ENCODE assay signal across 25 cellular contexts in genomic region chr2:233817305-233817980, GRCh38. TPM values are rescaled to one million over a fixed set of nuclear protein-coding genes. Genes with fewer than 3 reads are reported as not detected.
DNase-seq lines count a peak whose midpoint lies in the region; ATAC-seq and TF ChIP-seq lines count a peak whose summit lies in the region.
"Had no signal": no experiment of that assay in that cellular context is flagged by ENCODE, and none has a peak within 500 bp of the region (broad histone marks: within the 10 kb centered on the region; RNA-seq: fewer than 3 reads in every experiment).

No MANE protein-coding gene starts in this region.

- H3K27me3 ChIP-seq in endodermal cell (ENCODE audit: control insufficient read depth, insufficient read depth, low read length, poor library complexity, severe bottlenecking): no peaks in the 10 kb centered on the region
- H3K27me3 ChIP-seq in suprapubic skin: no peaks in the 10 kb centered on the region
- H3K27me3 ChIP-seq: testis had no signal

- no peak for ATAC-seq in GM21390 (IDR thresholded peaks at IDR 0.05; ENCODE audit: unreplicated experiment)
- ATAC-seq: PC-3 had no signal

- no peaks in the 10 kb centered on the region for H3K27me3 Mint-ChIP-seq in endodermal cell (ENCODE audit: insufficient read depth)

- H3K36me3 Mint-ChIP-seq in endodermal cell (ENCODE audit: low read depth): no peaks in the 10 kb centered on the region

- no peaks in the 10 kb centered on the region for H3K4me1 Mint-ChIP-seq in endodermal cell
- H3K4me1 Mint-ChIP-seq: central memory CD8-positive, alpha-beta T cell had no signal

- no peak overlapping the region for H3K4me3 ChIP-seq in endodermal cell (ENCODE audit: low read length)
- H3K4me3 ChIP-seq in suprapubic skin: no peak overlapping the region
- H3K4me3 ChIP-seq: SK-N-MC, smooth muscle cell, testis had no signal

- no peak overlapping the region for H3K9ac ChIP-seq in endodermal cell (ENCODE audit: extremely low read depth, low read length, poor library complexity, severe bottlenecking)

- peak; percentile 51 for DNase-seq in activated effector memory CD4-positive, alpha-beta T cell treated with anti-CD3 and anti-CD28 coated beads, Interleukin-2, amount 50 U/mL, for 16 hours
- no peak for DNase-seq in activated effector memory CD4-positive, alpha-beta T cell treated with Interleukin-2 at 50 U/mL for 16 hours
- peak; percentile 17 for DNase-seq in endodermal cell
- peak; percentile 60 for DNase-seq in mesenteric fat pad (ENCODE audit: low spot score)
- DNase-seq in suprapubic skin (ENCODE audit: low spot score in 2 of 2): peak; percentile 42 to 56
- DNase-seq in GM19238 (ENCODE audit: insufficient read length, low spot score): no peak
- DNase-seq in iPS-NIHi11 (ENCODE audit: low spot score): no peak
- DNase-seq: amygdala, DMS153, hippocampal formation, Kasumi-1, left colon, NCI-H1092, NCI-H748 treated with DMSO at 0.1 percent for 48 hours, PC-3, testis had no signal

- no peak for TF ChIP-seq CTCF in endodermal cell (conservative IDR thresholded peaks at IDR 0.05)
- no peak for TF ChIP-seq CTCF in suprapubic skin (IDR thresholded peaks at IDR 0.05)

- no peak overlapping the region for H3K4me3 Mint-ChIP-seq in endodermal cell
- H3K4me3 Mint-ChIP-seq: CD4-positive, alpha-beta T cell; central memory CD8-positive, alpha-beta T cell; T-helper 2 cell treated with Interferon-gamma antibody and Interleukin-4, amounts not matched to agents 5 μg/mL and 100 μg/mL, for 36 hours had no signal

- WGBS in endodermal cell (ENCODE audit: insufficient coverage in 1 of 2, insufficient read length in 1 of 2), 2 experiments: 86 to 93% methylated on average over 3 of the region's 3 CpGs
- WGBS in suprapubic skin: 100% methylated on average over 3 of the region's 3 CpGs

- no peak for TF ChIP-seq POLR2A in suprapubic skin (IDR thresholded peaks at IDR 0.05)

- H3K9me3 Mint-ChIP-seq in endodermal cell: no peaks in the 10 kb centered on the region
- H3K9me3 Mint-ChIP-seq: activated T-helper 2 cell treated with anti-CD3 and anti-CD28 coated beads, Interferon-gamma antibody, Interleukin-2, Interleukin-4, amounts not matched to agents 10 μg/mL and 5 μg/mL and 100 μg/mL, durations not matched to agents 14 hours and 24 hours and 36 hours; CD4-positive, alpha-beta T cell; central memory CD8-positive, alpha-beta T cell; T-helper 2 cell treated with Interferon-gamma antibody and Interleukin-4, amounts not matched to agents 5 μg/mL and 100 μg/mL, for 36 hours had no signal

- no peak for TF ChIP-seq EP300 in suprapubic skin (IDR thresholded peaks at IDR 0.05)

- H3K27ac ChIP-seq in endodermal cell (ENCODE audit: low read depth, low read length) (no peak overlapping the region), suprapubic skin (no peak overlapping the region)
- H3K27ac ChIP-seq: SK-N-MC, testis had no signal

- H3K4me1 ChIP-seq in endodermal cell (ENCODE audit: control insufficient read depth, insufficient read depth, low read length) (no peaks in the 10 kb centered on the region), suprapubic skin (no peaks in the 10 kb centered on the region)
- H3K4me1 ChIP-seq: testis had no signal

- H3K9me3 ChIP-seq in endodermal cell (ENCODE audit: control insufficient read depth, low read length) (no peaks in the 10 kb centered on the region), suprapubic skin (no peaks in the 10 kb centered on the region)
- H3K9me3 ChIP-seq: testis had no signal

- H3K27ac Mint-ChIP-seq in endodermal cell: no peak overlapping the region
- H3K27ac Mint-ChIP-seq: activated T-helper 2 cell treated with anti-CD3 and anti-CD28 coated beads, Interferon-gamma antibody, Interleukin-2, Interleukin-4, amounts not matched to agents 10 μg/mL and 5 μg/mL and 100 μg/mL, durations not matched to agents 14 hours and 24 hours and 36 hours; CD4-positive, alpha-beta T cell; T-helper 2 cell treated with Interferon-gamma antibody and Interleukin-4, amounts not matched to agents 5 μg/mL and 100 μg/mL, for 36 hours had no signal

- H3K36me3 ChIP-seq in endodermal cell (ENCODE audit: control insufficient read depth, insufficient read depth, low read length) (no peaks in the 10 kb centered on the region), suprapubic skin (no peaks in the 10 kb centered on the region)

RNA-seq across cellular contexts. Expression of gene HJURP, which starts 36.9 kb away (rescaled TPM):
- total RNA-seq in endodermal cell: 10 to 100 TPM; 39.4 to 78.9 TPM
- polyA plus RNA-seq in endodermal cell (2013, experiment 1 of 2): 64.5 TPM
- 61.4 TPM for polyA plus RNA-seq in endodermal cell (2013, experiment 2 of 2)
- 0.55 TPM for total RNA-seq in mesenteric fat pad
- 1 to 10 TPM; 1.7 to 7.1 (median 3.9) TPM for total RNA-seq in suprapubic skin

RNA-seq across cellular contexts. Expression of gene MROH2A, which starts 39.3 kb away (rescaled TPM):
- not detected for total RNA-seq in endodermal cell
- not detected for polyA plus RNA-seq in endodermal cell (2013, experiment 1 of 2)
- polyA plus RNA-seq in endodermal cell (2013, experiment 2 of 2): not detected
- total RNA-seq in mesenteric fat pad: not detected
- not detected for total RNA-seq in suprapubic skin
- total RNA-seq: activated CD8-positive, alpha-beta memory T cell treated with anti-CD3 and anti-CD28 coated beads for 36 hours; activated T-helper 2 cell treated with anti-CD3 and anti-CD28 coated beads, Interferon-gamma antibody, Interleukin-2, Interleukin-4, amounts not matched to agents 10 μg/mL and 5 μg/mL and 100 μg/mL, durations not matched to agents 14 hours and 24 hours and 36 hours; CD4-positive, alpha-beta T cell; HT1080; PC-3; smooth muscle cell had no signal
- polyA plus RNA-seq: smooth muscle cell had no signal

RNA-seq across cellular contexts. Expression of gene UGT1A1, which starts 57.4 kb away (rescaled TPM):
- total RNA-seq in endodermal cell (not detected), mesenteric fat pad (0.32 TPM), suprapubic skin (1 to 10 TPM in 1 of 4 donors, under 1 TPM in 2, not detected in 1; 0.24 to 1.5 (median 0.72) TPM)
- polyA plus RNA-seq in endodermal cell (2013, experiment 1 of 2): not detected
- polyA plus RNA-seq in endodermal cell (2013, experiment 2 of 2): not detected
- total RNA-seq: activated CD8-positive, alpha-beta memory T cell treated with anti-CD3 and anti-CD28 coated beads for 36 hours; activated T-helper 2 cell treated with anti-CD3 and anti-CD28 coated beads, Interferon-gamma antibody, Interleukin-2, Interleukin-4, amounts not matched to agents 10 μg/mL and 5 μg/mL and 100 μg/mL, durations not matched to agents 14 hours and 24 hours and 36 hours; CD4-positive, alpha-beta T cell; HT1080; smooth muscle cell had no signal
- polyA plus RNA-seq: smooth muscle cell had no signal

Comparison
In these comparisons a context has a peak if more than half of its experiments do, and no peak if none do; other contexts are left out.
1. DNase-seq: peak in activated effector memory CD4-positive, alpha-beta T cell treated with anti-CD3 and anti-CD28 coated beads, Interleukin-2, amount 50 U/mL, for 16 hours (single experiment), endodermal cell (single experiment), mesenteric fat pad (single experiment) and suprapubic skin (2 of 2); none in activated effector memory CD4-positive, alpha-beta T cell treated with Interleukin-2 at 50 U/mL for 16 hours (single experiment), GM19238 (single experiment) and iPS-NIHi11 (single experiment).
2. RNA of gene HJURP, which starts 36.9 kb away (total RNA-seq): 39.4 to 78.9 TPM in endodermal cell; 1.7 to 7.1 TPM in suprapubic skin and 0.55 TPM in mesenteric fat pad (single experiment); every median in the first group is over 4 times any median in the second.